Comparison of ENCODE assay signal across 8 cellular contexts in the genomic region with DNA sequence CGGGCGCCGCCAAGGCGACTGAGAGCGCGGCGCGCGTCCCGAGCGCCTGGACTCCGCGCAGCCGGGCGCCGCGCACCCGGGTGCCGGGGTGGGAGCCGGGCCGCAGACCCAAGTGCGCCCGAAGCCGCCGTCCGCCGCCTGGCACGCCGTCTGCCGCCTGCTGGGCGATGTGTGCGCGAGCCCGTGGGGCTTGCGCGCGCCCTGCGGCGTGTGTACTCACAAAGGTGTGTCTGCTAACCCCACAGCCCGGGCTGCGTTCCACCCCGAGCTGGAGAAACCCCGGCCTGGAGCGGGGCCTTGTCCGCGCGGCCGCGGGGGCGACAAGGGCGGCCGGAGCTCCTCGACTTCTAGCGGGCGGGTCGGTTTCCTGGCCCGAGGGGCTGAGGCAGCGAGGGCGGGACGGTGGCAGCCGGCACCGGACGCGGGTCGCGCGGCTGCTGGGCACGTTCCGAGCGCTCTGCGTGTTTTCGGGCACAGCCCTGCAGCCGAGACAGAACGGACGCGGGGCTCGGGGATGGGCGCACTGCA. TPM values are rescaled to one million over a fixed set of nuclear protein-coding genes. Genes with fewer than 3 reads are reported as not detected.
DNase-seq lines count a peak whose midpoint lies in the region; FAIRE-seq and TF ChIP-seq lines count a peak whose summit lies in the region.

No MANE protein-coding gene starts in this region.

- no peaks in the 10 kb centered on the region for H3K9me3 Mint-ChIP-seq in immature natural killer cell

- no peaks in the 10 kb centered on the region for H3K9me3 ChIP-seq in HEK293 (ENCODE audit: control insufficient read depth, insufficient read depth, low read depth, low read length)
- H3K9me3 ChIP-seq in spleen: no peaks in the 10 kb centered on the region

- H3K4me3 ChIP-seq in GM12875 (ENCODE audit: low read depth, low read length) (peak overlapping the region; percentile 83), HEK293 (ENCODE audit: low read depth, low read length) (peak overlapping the region; percentile 82), WI38 (ENCODE audit: low read depth, low read length) (peak overlapping the region; percentile 86), bronchial epithelial cell (ENCODE audit: low read depth, low read length) (peak overlapping the region; percentile 93), spleen (peak overlapping the region; percentile 78 to 99 (median 96))

- H3K27ac ChIP-seq in HEK293 (ENCODE audit: extremely low read depth, low read depth, low read length) (peak overlapping the region; percentile 98), spleen (peak overlapping the region; percentile 90 to 98 (median 96))

- H3K36me3 Mint-ChIP-seq in immature natural killer cell: no peaks in the 10 kb centered on the region

- no peaks in the 10 kb centered on the region for H3K27me3 ChIP-seq in bronchial epithelial cell (ENCODE audit: control insufficient read depth, insufficient read depth, low read length)
- peaks cover 0 to 4% (median 0%) of the 10 kb centered on the region in 7 donors for H3K27me3 ChIP-seq in spleen (replicated peaks in 1 of 7)

- peaks cover 20 to 30% (median 23%) of the 10 kb centered on the region in 3 donors for H3K27me3 Mint-ChIP-seq in immature natural killer cell (ENCODE audit: low read depth in 3 of 3)

- no peak for TF ChIP-seq POLR2A in spleen (IDR thresholded peaks at IDR 0.05)

- H3K4me1 Mint-ChIP-seq in immature natural killer cell: peaks cover 29 to 51% of the 10 kb centered on the region in 2 donors

- H3K4me1 ChIP-seq in HEK293 (ENCODE audit: control insufficient read depth, insufficient read depth, low read length) (peaks cover 12% of the 10 kb centered on the region), spleen (peaks cover 24 to 59% (median 40%) of the 10 kb centered on the region in 6 donors)

- DNase-seq in MV-4-11 (lab: John Stamatoyannopoulos, UW): peak; percentile 14
- DNase-seq in bronchial epithelial cell (ENCODE audit: low read depth): peak; percentile 64
- DNase-seq in immature natural killer cell: peak; percentile 75 to 79 (median 79)
- DNase-seq in spleen: peak; percentile 96
- no peak for DNase-seq in A172 (ENCODE audit: low spot score)

- H3K27ac Mint-ChIP-seq in immature natural killer cell: peak overlapping the region in 4 of 6 donors; percentile 22 to 85 (median 76)

- CTCF ChIA-PET in HEK293 (lab: Yijun Ruan, JAX): interaction anchor here (0.6 to 1.6 kb wide), 11 partner anchors 9 to 351 kb away, joined by 3 to 5 read pairs (median 3); no protein-coding TSS in a partner anchor

- intact Hi-C loops in spleen (cut with DNase I; ENCODE audit: low total_unique reads): loop anchor here (10.0 kb wide), 1 partner anchor 166 kb away; a partner anchor contains a TSS

- 0 to 1% (median 1%) methylated on average over 19 to 78 of the region's 78 CpGs for WGBS in spleen, 5 donors

- H3K36me3 ChIP-seq in HEK293 (ENCODE audit: control insufficient read depth in 2 of 2, insufficient read depth in 1 of 2, low read length in 2 of 2) (no peaks in the 10 kb centered on the region), bronchial epithelial cell (ENCODE audit: control insufficient read depth, insufficient read depth, low read length) (no peaks in the 10 kb centered on the region), spleen (no peaks in the 10 kb centered on the region)

- peak overlapping the region; percentile 54 to 96 (median 94) for H3K4me3 Mint-ChIP-seq in immature natural killer cell

- TF ChIP-seq CTCF in GM12875 (IDR thresholded peaks at IDR 0.05; ENCODE audit: borderline replicate concordance, insufficient read depth, low read depth, low read length): peak; percentile 44; the same call in 1 of the 2 replicates
- peak; percentile 23 for TF ChIP-seq CTCF in HEK293 (tag by site-specific recombination; IDR thresholded peaks at IDR 0.05)
- TF ChIP-seq CTCF in WI38 (IDR thresholded peaks at IDR 0.05; ENCODE audit: low read depth, low read length): peak; percentile 35; the same call in 1 of the 2 replicates
- TF ChIP-seq CTCF in bronchial epithelial cell (IDR thresholded peaks at IDR 0.05; ENCODE audit: insufficient read depth, low read length, severe bottlenecking): peak; percentile 79
- peak in 10 of 11 experiments; percentile 37 to 75 (median 58) for TF ChIP-seq CTCF in spleen (IDR thresholded peaks at IDR 0.05 in 8 of 11, conservative IDR thresholded peaks at IDR 0.05 in 3 of 11)

- FAIRE-seq in bronchial epithelial cell (lab: Jason Lieb, UNC): no peak

- POLR2A ChIA-PET in HEK293 (lab: Yijun Ruan, JAX): interaction anchor here (0.7 to 2.6 kb wide), 33 partner anchors 10 to 1785 kb away, joined by 3 to 37 read pairs (median 6); a partner anchor contains a TSS

TF ChIP-seq in HEK293, 187 proteins besides CTCF, POLR2A, EP300 and RAD21 (continues in another document):
- TF ChIP-seq ZBTB8A (tag by site-specific recombination; IDR thresholded peaks at IDR 0.05) (peak; percentile 95; the same call in 1 of the 2 replicates), ZNF423 (tag by site-specific recombination; IDR thresholded peaks at IDR 0.05) (no peak), GFI1B (tag by site-specific recombination; IDR thresholded peaks at IDR 0.05) (no peak), ZSCAN30 (tag by site-specific recombination; IDR thresholded peaks at IDR 0.05) (0 out of 2 replicates have a peak, but pooled peaks have one; percentile 34), ZNF747 (tag by site-specific recombination; IDR thresholded peaks at IDR 0.05) (no peak), ZNF585B (tag by site-specific recombination; IDR thresholded peaks at IDR 0.05) (peak; percentile 14; the same call in 1 of the 2 replicates), BCL11B (tag by site-specific recombination; IDR thresholded peaks at IDR 0.05; ENCODE audit: low read depth) (no peak)
- TF ChIP-seq, protein P1, sequence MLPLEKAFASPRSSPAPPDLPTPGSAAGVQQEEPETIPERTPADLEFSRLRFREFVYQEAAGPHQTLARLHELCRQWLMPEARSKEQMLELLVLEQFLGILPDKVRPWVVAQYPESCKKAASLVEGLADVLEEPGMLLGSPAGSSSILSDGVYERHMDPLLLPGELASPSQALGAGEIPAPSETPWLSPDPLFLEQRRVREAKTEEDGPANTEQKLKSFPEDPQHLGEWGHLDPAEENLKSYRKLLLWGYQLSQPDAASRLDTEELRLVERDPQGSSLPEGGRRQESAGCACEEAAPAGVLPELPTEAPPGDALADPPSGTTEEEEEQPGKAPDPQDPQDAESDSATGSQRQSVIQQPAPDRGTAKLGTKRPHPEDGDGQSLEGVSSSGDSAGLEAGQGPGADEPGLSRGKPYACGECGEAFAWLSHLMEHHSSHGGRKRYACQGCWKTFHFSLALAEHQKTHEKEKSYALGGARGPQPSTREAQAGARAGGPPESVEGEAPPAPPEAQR (tag by site-specific recombination; IDR thresholded peaks at IDR 0.05): peak; percentile 36; the same call in 1 of the 2 replicates
- TF ChIP-seq, protein P2, sequence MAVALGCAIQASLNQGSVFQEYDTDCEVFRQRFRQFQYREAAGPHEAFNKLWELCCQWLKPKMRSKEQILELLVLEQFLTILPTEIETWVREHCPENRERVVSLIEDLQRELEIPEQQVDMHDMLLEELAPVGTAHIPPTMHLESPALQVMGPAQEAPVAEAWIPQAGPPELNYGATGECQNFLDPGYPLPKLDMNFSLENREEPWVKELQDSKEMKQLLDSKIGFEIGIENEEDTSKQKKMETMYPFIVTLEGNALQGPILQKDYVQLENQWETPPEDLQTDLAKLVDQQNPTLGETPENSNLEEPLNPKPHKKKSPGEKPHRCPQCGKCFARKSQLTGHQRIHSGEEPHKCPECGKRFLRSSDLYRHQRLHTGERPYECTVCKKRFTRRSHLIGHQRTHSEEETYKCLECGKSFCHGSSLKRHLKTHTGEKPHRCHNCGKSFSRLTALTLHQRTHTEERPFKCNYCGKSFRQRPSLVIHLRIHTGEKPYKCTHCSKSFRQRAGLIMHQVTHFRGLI (tag by site-specific recombination; IDR thresholded peaks at IDR 0.05): peak; percentile 66; the same call in 1 of the 2 replicates
- TF ChIP-seq, protein P3, sequence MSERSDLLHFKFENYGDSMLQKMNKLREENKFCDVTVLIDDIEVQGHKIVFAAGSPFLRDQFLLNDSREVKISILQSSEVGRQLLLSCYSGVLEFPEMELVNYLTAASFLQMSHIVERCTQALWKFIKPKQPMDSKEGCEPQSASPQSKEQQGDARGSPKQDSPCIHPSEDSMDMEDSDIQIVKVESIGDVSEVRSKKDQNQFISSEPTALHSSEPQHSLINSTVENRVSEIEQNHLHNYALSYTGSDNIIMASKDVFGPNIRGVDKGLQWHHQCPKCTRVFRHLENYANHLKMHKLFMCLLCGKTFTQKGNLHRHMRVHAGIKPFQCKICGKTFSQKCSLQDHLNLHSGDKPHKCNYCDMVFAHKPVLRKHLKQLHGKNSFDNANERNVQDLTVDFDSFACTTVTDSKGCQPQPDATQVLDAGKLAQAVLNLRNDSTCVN (tag by site-specific recombination; optimal IDR thresholded peaks at IDR 0.05): peak; percentile 98
- TF ChIP-seq, protein P4, sequence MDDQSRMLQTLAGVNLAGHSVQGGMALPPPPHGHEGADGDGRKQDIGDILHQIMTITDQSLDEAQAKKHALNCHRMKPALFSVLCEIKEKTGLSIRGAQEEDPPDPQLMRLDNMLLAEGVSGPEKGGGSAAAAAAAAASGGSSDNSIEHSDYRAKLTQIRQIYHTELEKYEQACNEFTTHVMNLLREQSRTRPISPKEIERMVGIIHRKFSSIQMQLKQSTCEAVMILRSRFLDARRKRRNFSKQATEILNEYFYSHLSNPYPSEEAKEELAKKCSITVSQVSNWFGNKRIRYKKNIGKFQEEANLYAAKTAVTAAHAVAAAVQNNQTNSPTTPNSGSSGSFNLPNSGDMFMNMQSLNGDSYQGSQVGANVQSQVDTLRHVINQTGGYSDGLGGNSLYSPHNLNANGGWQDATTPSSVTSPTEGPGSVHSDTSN (CRISPR knock-in tag; IDR thresholded peaks at IDR 0.05): peak; percentile 52; the same call in 1 of the 2 replicates
- TF ChIP-seq, protein P5, sequence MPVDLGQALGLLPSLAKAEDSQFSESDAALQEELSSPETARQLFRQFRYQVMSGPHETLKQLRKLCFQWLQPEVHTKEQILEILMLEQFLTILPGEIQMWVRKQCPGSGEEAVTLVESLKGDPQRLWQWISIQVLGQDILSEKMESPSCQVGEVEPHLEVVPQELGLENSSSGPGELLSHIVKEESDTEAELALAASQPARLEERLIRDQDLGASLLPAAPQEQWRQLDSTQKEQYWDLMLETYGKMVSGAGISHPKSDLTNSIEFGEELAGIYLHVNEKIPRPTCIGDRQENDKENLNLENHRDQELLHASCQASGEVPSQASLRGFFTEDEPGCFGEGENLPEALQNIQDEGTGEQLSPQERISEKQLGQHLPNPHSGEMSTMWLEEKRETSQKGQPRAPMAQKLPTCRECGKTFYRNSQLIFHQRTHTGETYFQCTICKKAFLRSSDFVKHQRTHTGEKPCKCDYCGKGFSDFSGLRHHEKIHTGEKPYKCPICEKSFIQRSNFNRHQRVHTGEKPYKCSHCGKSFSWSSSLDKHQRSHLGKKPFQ (tag by site-specific recombination; IDR thresholded peaks at IDR 0.05): 0 out of 2 replicates have a peak, but pooled peaks have one; percentile 13

RNA-seq across cellular contexts. Expression of a gene that starts 1.1 kb away (rescaled TPM):
- total RNA-seq in bronchial epithelial cell (5.6 and 5.8 TPM in 2 replicates), spleen (10 to 100 TPM; 15.7 to 22.9 (median 19.1) TPM)
- polyA plus RNA-seq in immature natural killer cell (under 1 TPM; 0.40 to 0.76 (median 0.43) TPM), spleen (1 to 10 TPM; 3.1 to 4.8 (median 3.4) TPM)
- 5.6 and 5.9 TPM in 2 replicates for total RNA-seq in A172 (2014; rRNA removed; shearing (Covaris generic))

Comparison
In these comparisons a context has a peak if more than half of its experiments do, and no peak if none do; other contexts are left out.
1. CTCF ChIP-seq: peak in every context shown above with its lines; median percentile 79 in bronchial epithelial cell; 58 in spleen; 44 in GM12875; 35 in WI38; 23 in HEK293.